In the genomic region with DNA sequence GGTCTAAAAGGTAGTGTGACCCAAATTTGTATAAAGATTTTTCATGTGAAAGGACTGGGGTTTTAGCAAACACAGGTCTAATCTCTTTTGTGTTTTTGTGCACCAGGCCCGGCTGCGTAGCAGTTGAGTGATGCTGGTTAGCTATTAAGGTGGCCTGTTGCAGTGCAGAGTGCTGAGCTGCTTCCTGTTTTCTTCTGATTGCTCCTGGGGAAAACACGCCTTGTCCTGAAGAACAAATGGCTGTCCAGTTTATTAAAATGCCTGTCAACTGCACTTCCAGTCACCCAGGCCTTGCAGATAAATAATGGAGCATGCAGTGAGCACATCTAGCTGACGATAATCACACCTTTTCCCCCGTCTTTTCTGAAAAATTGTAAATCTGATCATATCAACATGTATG, we compare ENCODE assay signal across 8 cellular contexts. TPM values are rescaled to one million over a fixed set of nuclear protein-coding genes. Genes with fewer than 3 reads are reported as not detected.
A peak's percentile ranks its signal among the peaks of the same experiment; 100 is the strongest.
DNase-seq lines count a peak whose midpoint lies in the region; ATAC-seq and TF ChIP-seq lines count a peak whose summit lies in the region.

No MANE protein-coding gene starts in this region.

- H3K4me1 Mint-ChIP-seq in activated CD4-positive, alpha-beta T cell treated with anti-CD3 and anti-CD28 coated beads for 36 hours, result peaks cover 33% of the 10 kb centered on the region

- H3K9me3 ChIP-seq in BLaER1 (no peaks in the 10 kb centered on the region), lower lobe of right lung (no peaks in the 10 kb centered on the region)

- H3K4me3 ChIP-seq in BLaER1 (peak overlapping the region; percentile 96), dorsolateral prefrontal cortex (peak overlapping the region; percentile 68 to 96 (median 83)), lower lobe of right lung (peak overlapping the region; percentile 82)

- H3K27ac Mint-ChIP-seq in activated CD4-positive, alpha-beta T cell treated with anti-CD3 and anti-CD28 coated beads for 36 hours, result peak overlapping the region; percentile 92

- H3K4me1 ChIP-seq in BLaER1 (peaks cover 39% of the 10 kb centered on the region), lower lobe of right lung (peaks cover 27% of the 10 kb centered on the region)

- TF ChIP-seq CTCF in dorsolateral prefrontal cortex (IDR thresholded peaks at IDR 0.05 in 54 of 56, conservative IDR thresholded peaks at IDR 0.05 in 2 of 56; ENCODE audit: low read depth in 1 of 56, partially characterized antibody in 56 of 56) (peak in 16 of 56 donors; percentile 1 to 38 (median 16)), lower lobe of right lung (IDR thresholded peaks at IDR 0.05) (no peak)

- peak overlapping the region; percentile 81 for H3K4me2 ChIP-seq in BLaER1

- H3K36me3 ChIP-seq in BLaER1 (no peaks in the 10 kb centered on the region), lower lobe of right lung (no peaks in the 10 kb centered on the region)

- peak overlapping the region; percentile 97 for H3K4me3 Mint-ChIP-seq in activated CD4-positive, alpha-beta T cell treated with anti-CD3 and anti-CD28 coated beads for 36 hours

- no peaks in the 10 kb centered on the region for H3K27me3 Mint-ChIP-seq in activated CD4-positive, alpha-beta T cell treated with anti-CD3 and anti-CD28 coated beads for 36 hours

- peak; percentile 63 for TF ChIP-seq POLR2A in GM19193 (IDR thresholded peaks at IDR 0.05; ENCODE audit: extremely low read depth, insufficient read depth, insufficient read length)

- H3K36me3 Mint-ChIP-seq in activated CD4-positive, alpha-beta T cell treated with anti-CD3 and anti-CD28 coated beads for 36 hours (ENCODE audit: low read depth), result peaks cover 14% of the 10 kb centered on the region

- peak; percentile 70 for ATAC-seq in HG03354 (IDR thresholded peaks at IDR 0.05; ENCODE audit: poor library complexity, severe bottlenecking, unreplicated experiment)
- ATAC-seq in activated CD4-positive, alpha-beta T cell treated with anti-CD3 and anti-CD28 coated beads for 36 hours, result peak; percentile 80
- peak; percentile 91 for ATAC-seq in lower lobe of right lung

- intact Hi-C loops in activated CD4-positive, alpha-beta T cell treated with anti-CD3 and anti-CD28 coated beads for 36 hours (cut with DNase I, micrococcal nuclease), result loop anchor here (1.0 to 10.0 kb wide), 14 partner anchors 21 to 1319 kb away; partner anchors contain the start of genes CWC15 (in 2 of the 2), FAM76B (in 2 of the 2), KDM4D (in 2 of the 2) and CCDC82 (in 1 of the 2)
- intact Hi-C loops in dorsolateral prefrontal cortex (cut with DNase I) (loop anchor here in 1 of 2 donors (5.0 kb wide), 1 partner anchor 96 kb away; the partner anchor contains the start of genes CWC15 and KDM4D), lower lobe of right lung (cut with DNase I) (no loop called here)

- H3K9ac ChIP-seq in BLaER1, result peak overlapping the region; percentile 98

- no peaks in the 10 kb centered on the region for H3K9me3 Mint-ChIP-seq in activated CD4-positive, alpha-beta T cell treated with anti-CD3 and anti-CD28 coated beads for 36 hours (ENCODE audit: low read depth)

- POLR2A ChIA-PET in activated CD4-positive, alpha-beta T cell treated with anti-CD3 and anti-CD28 coated beads for 36 hours (lab: Charles Lee), result interaction anchor here (0.6 to 1.9 kb wide), 3 partner anchors 12 to 772 kb away, joined by 3 to 4 read pairs (median 4); no protein-coding TSS in a partner anchor

- H3K27ac ChIP-seq in BLaER1, result peak overlapping the region; percentile 99
- peak overlapping the region; percentile 88 to 99 (median 96) for H3K27ac ChIP-seq in dorsolateral prefrontal cortex
- H3K27ac ChIP-seq in lower lobe of right lung, result peak overlapping the region; percentile 98

- CTCF ChIA-PET in activated CD4-positive, alpha-beta T cell treated with anti-CD3 and anti-CD28 coated beads for 36 hours (lab: Charles Lee), result interaction anchor here (0.6 to 7.5 kb wide), 18 partner anchors 10 to 926 kb away, joined by 3 to 125 read pairs (median 5); partner anchors contain the start of genes CWC15, ENDOD1, FAM76B and KDM4D

- H4K20me1 ChIP-seq in BLaER1, result peaks cover 21% of the 10 kb centered on the region

- DNase-seq in NCI-H510A treated with DMSO at 0.1 percent for 48 hours (lab: John Stamatoyannopoulos, UW), result peak; percentile 90
- peak; percentile 84 for DNase-seq in activated CD4-positive, alpha-beta T cell treated with anti-CD3 and anti-CD28 coated beads for 36 hours
- DNase-seq in dorsolateral prefrontal cortex, result peak in 9 of 10 donors; percentile 59 to 88 (median 75)
- peak; percentile 82 for DNase-seq in lower lobe of right lung
- peak; percentile 35 for DNase-seq in stimulated activated CD8-positive, alpha-beta memory T cell treated with anti-CD3 and anti-CD28 coated beads, Interleukin-12 subunit alpha, Interleukin-12 subunit beta, amount 100 ng/mL, for 1 hour (ENCODE audit: low read depth)

- no peaks in the 10 kb centered on the region for H3K27me3 ChIP-seq in BLaER1
- H3K27me3 ChIP-seq in dorsolateral prefrontal cortex, result no peaks in the 10 kb centered on the region
- H3K27me3 ChIP-seq in lower lobe of right lung (ENCODE audit: low read depth), result no peaks in the 10 kb centered on the region

RNA-seq across cellular contexts. Expression of gene SRSF8, which starts 1.8 kb away (rescaled TPM):
- total RNA-seq in activated CD4-positive, alpha-beta T cell treated with anti-CD3 and anti-CD28 coated beads for 36 hours, result 10 to 100 TPM; 23.7 to 26.5 TPM
- total RNA-seq in dorsolateral prefrontal cortex, result 10 to 100 TPM; 28.1 to 69.4 (median 48.2) TPM
- 42.9 TPM for total RNA-seq in lower lobe of right lung

RNA-seq across cellular contexts. Expression of gene KDM4F, which starts 19.3 kb away (rescaled TPM):
- not detected for total RNA-seq in activated CD4-positive, alpha-beta T cell treated with anti-CD3 and anti-CD28 coated beads for 36 hours
- total RNA-seq in dorsolateral prefrontal cortex (not detected), lower lobe of right lung (not detected)

RNA-seq across cellular contexts. Expression of gene ENDOD1, which starts 21.1 kb away (rescaled TPM):
- 10 to 100 TPM; 11.1 to 13.1 TPM for total RNA-seq in activated CD4-positive, alpha-beta T cell treated with anti-CD3 and anti-CD28 coated beads for 36 hours
- total RNA-seq in dorsolateral prefrontal cortex, result 100 to 1,000 TPM in 11 of 120 experiments, 10 to 100 TPM in 109; 49.1 to 144 (median 71.1) TPM
- total RNA-seq in lower lobe of right lung, result 30.4 TPM

RNA-seq across cellular contexts. Expression of gene KDM4E, which starts 43.5 kb away (rescaled TPM):
- total RNA-seq in activated CD4-positive, alpha-beta T cell treated with anti-CD3 and anti-CD28 coated beads for 36 hours, result not detected
- total RNA-seq in dorsolateral prefrontal cortex (not detected), lower lobe of right lung (not detected)

Comparison
In these comparisons a context has a peak if more than half of its experiments do, and no peak if none do; other contexts are left out.
1. Peak in every context shown above with its lines: DNase-seq, ATAC-seq, H3K4me3 ChIP-seq and H3K27ac ChIP-seq.
2. DNase-seq: peak in every context shown above with its lines; median percentile 90 in NCI-H510A treated with DMSO at 0.1 percent for 48 hours; 84 in activated CD4-positive, alpha-beta T cell treated with anti-CD3 and anti-CD28 coated beads for 36 hours; 82 in lower lobe of right lung; 75 in dorsolateral prefrontal cortex; 35 in stimulated activated CD8-positive, alpha-beta memory T cell treated with anti-CD3 and anti-CD28 coated beads, Interleukin-12 subunit alpha, Interleukin-12 subunit beta, amount 100 ng/mL, for 1 hour.